ENCODE assay signal across 13 cellular contexts in the genomic region with DNA sequence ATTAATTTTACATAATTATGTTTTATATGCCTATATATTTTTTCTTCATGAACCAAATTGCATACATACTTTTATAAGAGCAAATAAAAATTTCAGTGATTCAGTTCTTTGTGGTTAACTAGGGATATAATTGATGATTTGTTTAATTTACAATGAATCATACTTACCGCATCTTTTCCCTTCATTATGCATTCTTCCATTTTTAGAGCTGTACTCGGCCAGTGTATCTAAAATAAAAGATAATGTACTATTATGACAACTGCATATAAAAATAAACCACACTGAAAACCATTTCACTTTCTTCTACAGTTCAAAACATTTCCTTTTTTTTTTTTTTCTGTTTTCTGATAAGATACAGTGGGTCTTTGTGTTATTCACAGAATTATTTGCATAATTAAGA.
DNase-seq lines count a peak whose midpoint lies in the region; TF ChIP-seq lines count a peak whose summit lies in the region.
"Had no signal": no experiment of that assay in that cellular context is flagged by ENCODE, and none has a peak within 500 bp of the region (broad histone marks: within the 10 kb centered on the region; RNA-seq: fewer than 3 reads in every experiment).

No MANE protein-coding gene starts in this region.

- H4K20me1 ChIP-seq in OCI-LY3 (ENCODE audit: insufficient read depth, low read length), result no peaks in the 10 kb centered on the region
- no peaks in the 10 kb centered on the region for H4K20me1 ChIP-seq in osteoblast (ENCODE audit: insufficient read depth, low read length)

- H3K27ac ChIP-seq in OCI-LY3 (ENCODE audit: low read length) (no peak overlapping the region), osteoblast (ENCODE audit: low read depth, low read length) (peak overlapping the region; percentile 85), suprapubic skin (no peak overlapping the region)
- H3K27ac ChIP-seq: vagina had no signal

- H3K79me2 ChIP-seq in OCI-LY3 (ENCODE audit: low read length) (no peaks in the 10 kb centered on the region), osteoblast (ENCODE audit: insufficient read depth, low read length) (no peaks in the 10 kb centered on the region)

- H3K4me3 ChIP-seq in OCI-LY3 (ENCODE audit: low read length), result no peak overlapping the region
- H3K4me3 ChIP-seq in osteoblast (ENCODE audit: insufficient read depth, low read length), result no peak overlapping the region
- no peak overlapping the region for H3K4me3 ChIP-seq in suprapubic skin
- H3K4me3 ChIP-seq: vagina had no signal

- H3K9ac ChIP-seq in OCI-LY3 (ENCODE audit: low read length), result no peak overlapping the region

- H3K4me1 ChIP-seq in OCI-LY3 (ENCODE audit: low read length), result peaks cover 24% of the 10 kb centered on the region
- peaks cover 18% of the 10 kb centered on the region for H3K4me1 ChIP-seq in osteoblast (ENCODE audit: insufficient read depth, low read length)
- peaks cover 8% of the 10 kb centered on the region for H3K4me1 ChIP-seq in suprapubic skin

- H2AFZ ChIP-seq in OCI-LY3 (ENCODE audit: low read depth, low read length), result no peak overlapping the region
- H2AFZ ChIP-seq in osteoblast (ENCODE audit: low read length), result no peak overlapping the region

- H3K36me3 ChIP-seq in OCI-LY3 (replicated peaks; ENCODE audit: low read depth, low read length) (no peaks in the 10 kb centered on the region), osteoblast (ENCODE audit: insufficient read depth, low read length) (no peaks in the 10 kb centered on the region), suprapubic skin (no peaks in the 10 kb centered on the region)
- H3K36me3 ChIP-seq: vagina had no signal

- TF ChIP-seq CTCF in OCI-LY3 (IDR thresholded peaks at IDR 0.05; ENCODE audit: low read depth, low read length) (no peak), osteoblast (IDR thresholded peaks at IDR 0.05; ENCODE audit: extremely low read depth, low read depth, low read length) (no peak), type B pancreatic cell (conservative IDR thresholded peaks at IDR 0.05) (no peak), suprapubic skin (IDR thresholded peaks at IDR 0.05) (no peak)

- no peaks in the 10 kb centered on the region for H3K36me3 Mint-ChIP-seq in type B pancreatic cell
- H3K36me3 Mint-ChIP-seq: CD4-positive, alpha-beta memory T cell had no signal

- TF ChIP-seq POLR2A in suprapubic skin (IDR thresholded peaks at IDR 0.05), result no peak

- H3K27me3 ChIP-seq in OCI-LY3 (ENCODE audit: low read depth, low read length) (no peaks in the 10 kb centered on the region), osteoblast (ENCODE audit: insufficient read depth, low read length) (no peaks in the 10 kb centered on the region), suprapubic skin (no peaks in the 10 kb centered on the region)
- H3K27me3 ChIP-seq: vagina had no signal

- peaks cover 7% of the 10 kb centered on the region for H3K4me1 Mint-ChIP-seq in type B pancreatic cell (ENCODE audit: unreplicated experiment)
- H3K4me1 Mint-ChIP-seq: activated CD4-positive, alpha-beta T cell treated with anti-CD3 and anti-CD28 coated beads, Interleukin-2, amount 10 ng/mL, durations not matched to agents 24 days and 14 days; CD4-positive, alpha-beta memory T cell had no signal

- no peak overlapping the region for H3K27ac Mint-ChIP-seq in type B pancreatic cell
- H3K27ac Mint-ChIP-seq: activated CD4-positive, alpha-beta T cell treated with anti-CD3 and anti-CD28 coated beads, Interleukin-2, amount 10 ng/mL, durations not matched to agents 24 days and 14 days; CD4-positive, alpha-beta memory T cell had no signal

- DNase-seq in EL (peak; percentile 70), dedifferentiated amniotic fluid mesenchymal stem cell (ENCODE audit: extremely low spot score) (peak; percentile 16), osteoblast (ENCODE audit: insufficient read length, low spot score, missing footprints) (peak; percentile 73), NCI-H1694 (lab: John Stamatoyannopoulos, UW) (no peak), type B pancreatic cell (ENCODE audit: extremely low spot score, unreplicated experiment) (no peak), SHP77 treated with DMSO at 0.1 percent for 48 hours (lab: John Stamatoyannopoulos, UW) (no peak), suprapubic skin (ENCODE audit: low spot score in 2 of 2) (no peak)
- DNase-seq: activated CD4-positive, alpha-beta T cell treated with anti-CD3 and anti-CD28 coated beads, Interleukin-2, amount 10 ng/mL, durations not matched to agents 24 days and 14 days; activated T-cell treated with anti-CD3 and anti-CD28 coated beads, Interleukin-2, amount 50 U/mL, for 48 hours; CD4-positive, alpha-beta memory T cell; NCI-H82 had no signal

- no peaks in the 10 kb centered on the region for H3K9me3 ChIP-seq in OCI-LY3 (ENCODE audit: insufficient read depth, low read length)
- no peaks in the 10 kb centered on the region for H3K9me3 ChIP-seq in osteoblast (ENCODE audit: low read depth, low read length)
- no peaks in the 10 kb centered on the region for H3K9me3 ChIP-seq in suprapubic skin
- H3K9me3 ChIP-seq: vagina had no signal

- no peaks in the 10 kb centered on the region for H3K9me3 Mint-ChIP-seq in type B pancreatic cell
- H3K9me3 Mint-ChIP-seq: activated CD4-positive, alpha-beta T cell treated with anti-CD3 and anti-CD28 coated beads, Interleukin-2, amount 10 ng/mL, durations not matched to agents 24 days and 14 days had no signal

- no peak for TF ChIP-seq EP300 in suprapubic skin (IDR thresholded peaks at IDR 0.05)

- H3K4me2 ChIP-seq in OCI-LY3 (ENCODE audit: low read length) (peak overlapping the region; percentile 33), osteoblast (ENCODE audit: insufficient read depth, low read length) (peak overlapping the region; percentile 76)

- H3K27me3 Mint-ChIP-seq in type B pancreatic cell, result no peaks in the 10 kb centered on the region
- H3K27me3 Mint-ChIP-seq: activated CD4-positive, alpha-beta T cell treated with anti-CD3 and anti-CD28 coated beads, Interleukin-2, amount 10 ng/mL, durations not matched to agents 24 days and 14 days; CD4-positive, alpha-beta memory T cell had no signal

- H3K4me3 Mint-ChIP-seq in type B pancreatic cell, result no peak overlapping the region
- H3K4me3 Mint-ChIP-seq: activated CD4-positive, alpha-beta T cell treated with anti-CD3 and anti-CD28 coated beads, Interleukin-2, amount 10 ng/mL, durations not matched to agents 24 days and 14 days; CD4-positive, alpha-beta memory T cell had no signal

- WGBS in suprapubic skin, result 68% methylated on average over 2 of the region's 2 CpGs

Comparison
In these comparisons a context has a peak if more than half of its experiments do, and no peak if none do; other contexts are left out.
1. DNase-seq: peak in EL (single experiment), dedifferentiated amniotic fluid mesenchymal stem cell (single experiment) and osteoblast (single experiment); none in NCI-H1694 (single experiment), type B pancreatic cell (single experiment), SHP77 treated with DMSO at 0.1 percent for 48 hours (single experiment) and suprapubic skin (0 of 2).